Comparison of ENCODE assay signal across 8 cellular contexts in the genomic region with DNA sequence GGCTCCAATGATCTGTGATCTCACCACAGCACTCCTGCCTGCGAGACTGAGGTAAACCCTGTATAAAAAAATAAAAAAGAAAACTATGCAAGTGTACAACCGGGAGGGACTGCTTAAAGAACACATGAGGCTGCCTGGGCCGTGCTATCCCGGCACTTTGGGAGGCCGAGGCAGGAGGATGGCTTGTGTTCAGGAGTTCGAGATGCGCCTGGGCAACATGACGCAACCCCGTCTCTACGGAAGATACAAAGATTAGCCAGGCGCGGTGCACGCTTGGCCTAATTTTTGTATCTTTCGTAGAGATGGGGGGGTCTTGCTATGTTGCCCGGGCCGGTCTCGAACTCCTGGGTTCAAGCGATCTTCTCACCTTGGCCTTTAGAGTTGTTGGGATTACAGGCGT.
DNase-seq lines count a peak whose midpoint lies in the region; ATAC-seq, FAIRE-seq and TF ChIP-seq lines count a peak whose summit lies in the region.
"Not testable (repeated sequence)": the region's sequence is repeated elsewhere in the genome, so short reads cannot be mapped to it uniquely, and the experiment has no call there.

No MANE protein-coding gene starts in this region.

- not testable (repeated sequence) for TF ChIP-seq POLR2A in HepG2 (IDR thresholded peaks at IDR 0.05; ENCODE audit: insufficient read depth in 1 of 2, low read depth in 2 of 2, low read length in 2 of 2); ovary (IDR thresholded peaks at IDR 0.05); suprapubic skin (IDR thresholded peaks at IDR 0.05)

- CTCF ChIA-PET in HepG2 (lab: Yijun Ruan, JAX; ENCODE audit: low intra/inter-chr PET ratio, low total read pairs) = not testable (repeated sequence)

- POLR2A ChIA-PET in HepG2 (lab: Yijun Ruan, JAX) = interaction anchor here (1.4 to 1.6 kb wide), 3 partner anchors 75 to 394 kb away, joined by 5 to 12 read pairs (median 8); a partner anchor contains a TSS

- not testable (repeated sequence) for H3K27me3 Mint-ChIP-seq in T-helper 17 cell

- H3K36me3 ChIP-seq in BLaER1; HUES6 (ENCODE audit: control insufficient read depth, insufficient read depth, low read length); HepG2 (replicated peaks in 1 of 2; ENCODE audit: control insufficient read depth in 1 of 2, insufficient read depth in 2 of 2, low read length in 2 of 2); ovary; suprapubic skin: not testable (repeated sequence)

- H3K27ac ChIP-seq in BLaER1; HUES6 (ENCODE audit: low read depth, low read length): not testable (repeated sequence)
- H3K27ac ChIP-seq in angular gyrus (ENCODE audit: low read depth, low read length) (peak overlapping the region; percentile 78), HepG2 (ENCODE audit: extremely low read length, insufficient read depth, low read length) (peak overlapping the region; percentile 64), ovary (peak overlapping the region; percentile 76 to 90), suprapubic skin (peak overlapping the region; percentile 79)

- TF ChIP-seq RAD21 in HepG2 (CRISPR knock-in tag; IDR thresholded peaks at IDR 0.05) = not testable (repeated sequence)

- 97% methylated on average over 18 of the region's 19 CpGs for WGBS in HepG2 (ENCODE audit: low lambda C conversion rate)
- 89 to 96% (median 91%) methylated on average over 16 to 19 of the region's 19 CpGs for WGBS in ovary, 3 donors
- 88% methylated on average over 18 of the region's 19 CpGs for WGBS in suprapubic skin

- H3K36me3 Mint-ChIP-seq in T-helper 17 cell (ENCODE audit: low read depth) = not testable (repeated sequence)

- not testable (repeated sequence) for TF ChIP-seq CTCF in epithelial cell of esophagus (IDR thresholded peaks at IDR 0.05; ENCODE audit: insufficient read depth, low read depth, low read length, missing control alignments); HepG2 (CRISPR knock-in tag; IDR thresholded peaks at IDR 0.05); ovary (IDR thresholded peaks at IDR 0.05); suprapubic skin (IDR thresholded peaks at IDR 0.05)

- not testable (repeated sequence) for FAIRE-seq in HepG2 (lab: Jason Lieb, UNC)

- not testable (repeated sequence) for H3K79me2 ChIP-seq in HepG2 (ENCODE audit: insufficient read depth, low read length)

- H3K27me3 ChIP-seq in BLaER1; HUES6 (ENCODE audit: control insufficient read depth, insufficient read depth, low read length); HepG2 (ENCODE audit: control insufficient read depth in 1 of 2, insufficient read depth in 2 of 2, low read length in 2 of 2); ovary; suprapubic skin: not testable (repeated sequence)

- H3K4me1 Mint-ChIP-seq in T-helper 17 cell = not testable (repeated sequence)

- not testable (repeated sequence) for DNase-seq in T-helper 17 cell; epithelial cell of esophagus (ENCODE audit: low read depth); HepG2 (ENCODE audit: low spot score); suprapubic skin (ENCODE audit: low spot score in 2 of 2)
- DNase-seq in ovary = peak in 4 of 5 donors; percentile 8 to 51 (median 38)

- H2AFZ ChIP-seq in HepG2 (ENCODE audit: low read length) = not testable (repeated sequence)

- H3K9me3 ChIP-seq in BLaER1; HUES6 (ENCODE audit: control insufficient read depth, insufficient read depth, low read depth, low read length); T-helper 17 cell (ENCODE audit: control insufficient read depth, low read length, poor library complexity, severe bottlenecking); HepG2 (ENCODE audit: low read length); ovary; suprapubic skin: not testable (repeated sequence)

- H3K4me3 Mint-ChIP-seq in T-helper 17 cell = peak overlapping the region; percentile 90

- not testable (repeated sequence) for ATAC-seq in T-helper 17 cell, HepG2

- intact Hi-C loops in HepG2 (cut with micrococcal nuclease; ENCODE audit: unreplicated experiment); ovary (cut with DNase I): not testable (repeated sequence)

- BruUV-seq in HepG2 (replicated peaks; lab: Mats Ljungman, UMichigan) = not testable (repeated sequence)

- not testable (repeated sequence) for H3K9ac ChIP-seq in BLaER1; HUES6 (ENCODE audit: low read length)
- 0 out of 2 replicates have a peak overlapping the region, but pooled peaks have one; percentile 80 for H3K9ac ChIP-seq in HepG2 (ENCODE audit: insufficient read depth, low read depth, low read length)

- TF ChIP-seq EP300 in HepG2 (IDR thresholded peaks at IDR 0.05; ENCODE audit: low read depth in 2 of 2, low read length in 2 of 2); HepG2 (CRISPR knock-in tag; IDR thresholded peaks at IDR 0.05; ENCODE audit: borderline replicate concordance); ovary (IDR thresholded peaks at IDR 0.05); suprapubic skin (IDR thresholded peaks at IDR 0.05): not testable (repeated sequence)

- H3K4me2 ChIP-seq in BLaER1 = not testable (repeated sequence)
- peak overlapping the region; percentile 55 for H3K4me2 ChIP-seq in HepG2 (ENCODE audit: low read depth, low read length)

- in situ Hi-C loops in HepG2 (cut with HindIII; ENCODE audit: extremely low pct_ligation_motif_present, low pct_unique_long_range_greater_than_20kb) = not testable (repeated sequence)

- peak overlapping the region; percentile 91 for H3K27ac Mint-ChIP-seq in T-helper 17 cell

- H3K4me1 ChIP-seq in BLaER1; HUES6 (ENCODE audit: control insufficient read depth, insufficient read depth, low read length); HepG2 (ENCODE audit: insufficient read depth, low read length); ovary (ENCODE audit: insufficient read depth); suprapubic skin: not testable (repeated sequence)

- H3K4me3 ChIP-seq in BLaER1 (peak overlapping the region; percentile 69; the same call in 1 of the 2 replicates), HUES6 (ENCODE audit: low read depth, low read length) (peak overlapping the region; percentile 89; the same call in 1 of the 2 replicates), epithelial cell of esophagus (ENCODE audit: low read length) (peak overlapping the region; percentile 71), HepG2 (replicated peaks in 1 of 3; ENCODE audit: insufficient read depth in 1 of 3, low read depth in 2 of 3, low read length in 3 of 3) (peak overlapping the region; percentile 62 to 89 (median 87); a peak in 4 of 6 replicates), ovary (peak overlapping the region; percentile 72), suprapubic skin (peak overlapping the region; percentile 74)

- not testable (repeated sequence) for H4K20me1 ChIP-seq in BLaER1; HepG2 (ENCODE audit: insufficient read depth, low read length)

TF ChIP-seq in HepG2, 621 proteins besides CTCF, POLR2A, EP300 and RAD21:
- TF ChIP-seq, protein P1, sequence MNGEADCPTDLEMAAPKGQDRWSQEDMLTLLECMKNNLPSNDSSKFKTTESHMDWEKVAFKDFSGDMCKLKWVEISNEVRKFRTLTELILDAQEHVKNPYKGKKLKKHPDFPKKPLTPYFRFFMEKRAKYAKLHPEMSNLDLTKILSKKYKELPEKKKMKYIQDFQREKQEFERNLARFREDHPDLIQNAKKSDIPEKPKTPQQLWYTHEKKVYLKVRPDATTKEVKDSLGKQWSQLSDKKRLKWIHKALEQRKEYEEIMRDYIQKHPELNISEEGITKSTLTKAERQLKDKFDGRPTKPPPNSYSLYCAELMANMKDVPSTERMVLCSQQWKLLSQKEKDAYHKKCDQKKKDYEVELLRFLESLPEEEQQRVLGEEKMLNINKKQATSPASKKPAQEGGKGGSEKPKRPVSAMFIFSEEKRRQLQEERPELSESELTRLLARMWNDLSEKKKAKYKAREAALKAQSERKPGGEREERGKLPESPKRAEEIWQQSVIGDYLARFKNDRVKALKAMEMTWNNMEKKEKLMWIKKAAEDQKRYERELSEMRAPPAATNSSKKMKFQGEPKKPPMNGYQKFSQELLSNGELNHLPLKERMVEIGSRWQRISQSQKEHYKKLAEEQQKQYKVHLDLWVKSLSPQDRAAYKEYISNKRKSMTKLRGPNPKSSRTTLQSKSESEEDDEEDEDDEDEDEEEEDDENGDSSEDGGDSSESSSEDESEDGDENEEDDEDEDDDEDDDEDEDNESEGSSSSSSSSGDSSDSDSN (CRISPR knock-in tag; IDR thresholded peaks at IDR 0.05) = 0 out of 2 replicates have a peak, but pooled peaks have one; percentile 2
TF ChIP-seq in HepG2: peak in this region for 1; not testable (repeated sequence) for 620.
